2 cellular contexts compared by ENCODE assay signal in the genomic region with DNA sequence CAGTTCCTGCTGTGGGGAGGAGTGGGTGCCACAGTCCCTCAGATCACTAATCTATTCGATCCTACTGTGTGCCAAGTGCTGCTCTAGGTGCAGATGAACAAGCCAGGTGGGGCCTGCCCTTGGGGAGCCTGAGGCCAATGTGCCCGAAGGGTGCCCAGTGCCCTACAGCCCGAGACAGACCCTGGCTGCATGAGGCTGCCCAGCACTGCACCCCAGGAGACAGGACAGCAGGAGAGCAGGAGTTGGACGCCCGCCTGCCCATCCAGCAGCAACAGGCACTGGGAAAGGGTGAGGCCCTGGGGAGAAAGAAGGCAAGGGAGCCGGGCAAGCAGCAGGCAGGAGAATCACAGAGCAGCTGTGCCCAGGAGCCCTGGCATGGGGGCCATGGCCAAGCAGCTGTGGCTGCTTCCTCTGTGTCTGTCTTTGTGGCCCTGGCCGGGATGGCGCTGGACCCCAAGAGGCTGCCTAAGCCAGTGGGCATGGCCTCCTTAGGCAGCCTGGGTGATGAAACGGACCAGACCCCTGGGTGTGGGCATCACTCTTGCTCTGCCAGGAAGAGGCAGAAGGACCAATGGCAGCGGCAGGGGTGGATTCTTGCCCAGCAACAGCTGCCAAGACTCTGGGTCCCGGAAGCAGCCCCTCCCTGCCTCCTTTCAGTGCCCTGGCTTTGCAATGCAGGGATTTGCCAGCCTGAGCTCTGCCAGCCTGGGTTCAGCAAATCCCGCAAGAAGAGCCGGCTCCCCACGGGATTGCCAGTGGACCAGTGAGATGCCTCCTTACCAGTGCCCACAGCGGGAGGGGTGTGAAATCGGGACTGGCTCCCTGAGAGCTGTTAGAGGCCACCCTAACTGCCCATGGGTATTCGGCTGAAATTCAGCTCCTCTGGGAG.
TF ChIP-seq lines count a peak whose summit lies in the region.

No MANE protein-coding gene starts in this region.

TF ChIP-seq in HCT116, 20 proteins besides CTCF, POLR2A, EP300 and RAD21 (continued from another document):
- TF ChIP-seq, protein P1, sequence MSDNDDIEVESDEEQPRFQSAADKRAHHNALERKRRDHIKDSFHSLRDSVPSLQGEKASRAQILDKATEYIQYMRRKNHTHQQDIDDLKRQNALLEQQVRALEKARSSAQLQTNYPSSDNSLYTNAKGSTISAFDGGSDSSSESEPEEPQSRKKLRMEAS (IDR thresholded peaks at IDR 0.05) = no peak
- TF ChIP-seq ELF1 (IDR thresholded peaks at IDR 0.05; ENCODE audit: borderline replicate concordance, low read depth) (no peak), JUND (IDR thresholded peaks at IDR 0.05) (no peak), EZH2phosphoT487 (IDR thresholded peaks at IDR 0.05; ENCODE audit: borderline replicate concordance) (no peak), SP1 (IDR thresholded peaks at IDR 0.05; ENCODE audit: low read depth) (no peak), FOSL1 (IDR thresholded peaks at IDR 0.05; ENCODE audit: low read depth) (no peak), POLR2AphosphoS5 (IDR thresholded peaks at IDR 0.05; ENCODE audit: low read depth, low read length) (no peak), YY1 (IDR thresholded peaks at IDR 0.05; ENCODE audit: extremely low read depth, insufficient replicate concordance, low read depth, low read length) (no peak), CEBPB (IDR thresholded peaks at IDR 0.05; ENCODE audit: low read depth) (no peak), ZNF274 (IDR thresholded peaks at IDR 0.05; ENCODE audit: low read depth, low read length) (no peak), ZFX (IDR thresholded peaks at IDR 0.05) (no peak), SIN3A (IDR thresholded peaks at IDR 0.05; ENCODE audit: low read depth) (no peak)
- TF ChIP-seq, protein P2, sequence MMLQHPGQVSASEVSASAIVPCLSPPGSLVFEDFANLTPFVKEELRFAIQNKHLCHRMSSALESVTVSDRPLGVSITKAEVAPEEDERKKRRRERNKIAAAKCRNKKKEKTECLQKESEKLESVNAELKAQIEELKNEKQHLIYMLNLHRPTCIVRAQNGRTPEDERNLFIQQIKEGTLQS (IDR thresholded peaks at IDR 0.05) = no peak
- TF ChIP-seq, protein P3, sequence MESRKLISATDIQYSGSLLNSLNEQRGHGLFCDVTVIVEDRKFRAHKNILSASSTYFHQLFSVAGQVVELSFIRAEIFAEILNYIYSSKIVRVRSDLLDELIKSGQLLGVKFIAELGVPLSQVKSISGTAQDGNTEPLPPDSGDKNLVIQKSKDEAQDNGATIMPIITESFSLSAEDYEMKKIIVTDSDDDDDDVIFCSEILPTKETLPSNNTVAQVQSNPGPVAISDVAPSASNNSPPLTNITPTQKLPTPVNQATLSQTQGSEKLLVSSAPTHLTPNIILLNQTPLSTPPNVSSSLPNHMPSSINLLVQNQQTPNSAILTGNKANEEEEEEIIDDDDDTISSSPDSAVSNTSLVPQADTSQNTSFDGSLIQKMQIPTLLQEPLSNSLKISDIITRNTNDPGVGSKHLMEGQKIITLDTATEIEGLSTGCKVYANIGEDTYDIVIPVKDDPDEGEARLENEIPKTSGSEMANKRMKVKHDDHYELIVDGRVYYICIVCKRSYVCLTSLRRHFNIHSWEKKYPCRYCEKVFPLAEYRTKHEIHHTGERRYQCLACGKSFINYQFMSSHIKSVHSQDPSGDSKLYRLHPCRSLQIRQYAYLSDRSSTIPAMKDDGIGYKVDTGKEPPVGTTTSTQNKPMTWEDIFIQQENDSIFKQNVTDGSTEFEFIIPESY (IDR thresholded peaks at IDR 0.05; ENCODE audit: extremely low read depth, insufficient replicate concordance, low read length) = no peak
- TF ChIP-seq, protein P4, sequence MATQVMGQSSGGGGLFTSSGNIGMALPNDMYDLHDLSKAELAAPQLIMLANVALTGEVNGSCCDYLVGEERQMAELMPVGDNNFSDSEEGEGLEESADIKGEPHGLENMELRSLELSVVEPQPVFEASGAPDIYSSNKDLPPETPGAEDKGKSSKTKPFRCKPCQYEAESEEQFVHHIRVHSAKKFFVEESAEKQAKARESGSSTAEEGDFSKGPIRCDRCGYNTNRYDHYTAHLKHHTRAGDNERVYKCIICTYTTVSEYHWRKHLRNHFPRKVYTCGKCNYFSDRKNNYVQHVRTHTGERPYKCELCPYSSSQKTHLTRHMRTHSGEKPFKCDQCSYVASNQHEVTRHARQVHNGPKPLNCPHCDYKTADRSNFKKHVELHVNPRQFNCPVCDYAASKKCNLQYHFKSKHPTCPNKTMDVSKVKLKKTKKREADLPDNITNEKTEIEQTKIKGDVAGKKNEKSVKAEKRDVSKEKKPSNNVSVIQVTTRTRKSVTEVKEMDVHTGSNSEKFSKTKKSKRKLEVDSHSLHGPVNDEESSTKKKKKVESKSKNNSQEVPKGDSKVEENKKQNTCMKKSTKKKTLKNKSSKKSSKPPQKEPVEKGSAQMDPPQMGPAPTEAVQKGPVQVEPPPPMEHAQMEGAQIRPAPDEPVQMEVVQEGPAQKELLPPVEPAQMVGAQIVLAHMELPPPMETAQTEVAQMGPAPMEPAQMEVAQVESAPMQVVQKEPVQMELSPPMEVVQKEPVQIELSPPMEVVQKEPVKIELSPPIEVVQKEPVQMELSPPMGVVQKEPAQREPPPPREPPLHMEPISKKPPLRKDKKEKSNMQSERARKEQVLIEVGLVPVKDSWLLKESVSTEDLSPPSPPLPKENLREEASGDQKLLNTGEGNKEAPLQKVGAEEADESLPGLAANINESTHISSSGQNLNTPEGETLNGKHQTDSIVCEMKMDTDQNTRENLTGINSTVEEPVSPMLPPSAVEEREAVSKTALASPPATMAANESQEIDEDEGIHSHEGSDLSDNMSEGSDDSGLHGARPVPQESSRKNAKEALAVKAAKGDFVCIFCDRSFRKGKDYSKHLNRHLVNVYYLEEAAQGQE (IDR thresholded peaks at IDR 0.05; ENCODE audit: low read depth) = no peak
TF ChIP-seq in HCT116: peak in this region for 0.

TF ChIP-seq in SK-N-SH treated with all-trans-retinoic acid at 6 μM for 48 hours, 23 proteins besides CTCF, POLR2A, EP300 and RAD21 (continued from another document):
- TF ChIP-seq, protein P5, sequence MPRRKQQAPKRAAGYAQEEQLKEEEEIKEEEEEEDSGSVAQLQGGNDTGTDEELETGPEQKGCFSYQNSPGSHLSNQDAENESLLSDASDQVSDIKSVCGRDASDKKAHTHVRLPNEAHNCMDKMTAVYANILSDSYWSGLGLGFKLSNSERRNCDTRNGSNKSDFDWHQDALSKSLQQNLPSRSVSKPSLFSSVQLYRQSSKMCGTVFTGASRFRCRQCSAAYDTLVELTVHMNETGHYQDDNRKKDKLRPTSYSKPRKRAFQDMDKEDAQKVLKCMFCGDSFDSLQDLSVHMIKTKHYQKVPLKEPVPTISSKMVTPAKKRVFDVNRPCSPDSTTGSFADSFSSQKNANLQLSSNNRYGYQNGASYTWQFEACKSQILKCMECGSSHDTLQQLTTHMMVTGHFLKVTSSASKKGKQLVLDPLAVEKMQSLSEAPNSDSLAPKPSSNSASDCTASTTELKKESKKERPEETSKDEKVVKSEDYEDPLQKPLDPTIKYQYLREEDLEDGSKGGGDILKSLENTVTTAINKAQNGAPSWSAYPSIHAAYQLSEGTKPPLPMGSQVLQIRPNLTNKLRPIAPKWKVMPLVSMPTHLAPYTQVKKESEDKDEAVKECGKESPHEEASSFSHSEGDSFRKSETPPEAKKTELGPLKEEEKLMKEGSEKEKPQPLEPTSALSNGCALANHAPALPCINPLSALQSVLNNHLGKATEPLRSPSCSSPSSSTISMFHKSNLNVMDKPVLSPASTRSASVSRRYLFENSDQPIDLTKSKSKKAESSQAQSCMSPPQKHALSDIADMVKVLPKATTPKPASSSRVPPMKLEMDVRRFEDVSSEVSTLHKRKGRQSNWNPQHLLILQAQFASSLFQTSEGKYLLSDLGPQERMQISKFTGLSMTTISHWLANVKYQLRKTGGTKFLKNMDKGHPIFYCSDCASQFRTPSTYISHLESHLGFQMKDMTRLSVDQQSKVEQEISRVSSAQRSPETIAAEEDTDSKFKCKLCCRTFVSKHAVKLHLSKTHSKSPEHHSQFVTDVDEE (CRISPR knock-in tag; IDR thresholded peaks at IDR 0.05) = 0 out of 2 replicates have a peak, but pooled peaks have one; percentile 15
- no peak for TF ChIP-seq CSDC2 (CRISPR knock-in tag; IDR thresholded peaks at IDR 0.05)
TF ChIP-seq in SK-N-SH treated with all-trans-retinoic acid at 6 μM for 48 hours: peak in this region for 1.
